Comparison of ENCODE assay signal across 8 cellular contexts in the genomic region with DNA sequence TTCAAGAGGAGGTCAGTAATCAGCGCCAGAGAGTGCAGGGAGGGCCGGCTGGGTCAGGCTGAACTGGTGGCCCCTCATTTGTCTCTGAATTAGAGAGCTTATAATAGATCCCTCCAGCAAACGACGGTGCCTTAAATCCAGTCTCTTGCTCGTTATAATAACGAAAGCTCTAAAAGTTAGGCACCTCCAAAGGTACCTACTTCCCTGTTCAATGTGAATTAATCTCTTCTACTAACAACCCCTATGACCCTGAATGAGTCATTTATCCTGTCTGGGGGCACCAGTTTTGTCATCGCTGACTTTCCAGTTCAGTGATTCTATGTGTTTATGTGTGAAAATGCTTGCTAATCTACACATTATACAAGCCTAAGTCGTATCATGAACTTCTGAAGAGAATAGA. TPM values are rescaled to one million over a fixed set of nuclear protein-coding genes. Genes with fewer than 3 reads are reported as not detected.
DNase-seq lines count a peak whose midpoint lies in the region; FAIRE-seq and TF ChIP-seq lines count a peak whose summit lies in the region.

No MANE protein-coding gene starts in this region.

- intact Hi-C loops in ovary (cut with DNase I): loop anchor here in 3 of 4 donors (5.0 to 10.0 kb wide), 5 partner anchors 75 to 325 kb away; partner anchors contain the start of gene SMIM15 (in 1 of the 3)

- no peak overlapping the region for H4K91ac ChIP-seq in H1 (replicated peaks; ENCODE audit: insufficient read length, low read length)

- H3K9ac ChIP-seq in H1 (replicated peaks in 1 of 4; ENCODE audit: extremely low read depth in 1 of 4, low read depth in 3 of 4, low read length in 3 of 4): no peak overlapping the region

- no peak overlapping the region for H3K4ac ChIP-seq in H1 (replicated peaks; ENCODE audit: insufficient read length, low read depth, low read length)

- no peak overlapping the region for H2AK5ac ChIP-seq in H1 (ENCODE audit: low read depth, low read length)

- H3K23me2 ChIP-seq in H1 (ENCODE audit: low read depth, low read length): peaks cover 13% of the 10 kb centered on the region; the same call in 1 of the 2 replicates

- TF ChIP-seq EP300 in H1 (IDR thresholded peaks at IDR 0.05; ENCODE audit: borderline replicate concordance in 1 of 2, low read depth in 2 of 2, low read length in 2 of 2): no peak
- TF ChIP-seq EP300 in ovary (IDR thresholded peaks at IDR 0.05): no peak

- H3K9me3 ChIP-seq in Peyer's patch (no peaks in the 10 kb centered on the region), H1 (ENCODE audit: insufficient read depth in 2 of 2, low read depth in 1 of 2, low read length in 1 of 2) (no peaks in the 10 kb centered on the region), ovary (no peaks in the 10 kb centered on the region), small intestine (ENCODE audit: control insufficient read depth, low read depth) (no peaks in the 10 kb centered on the region)

- H4K5ac ChIP-seq in H1 (ENCODE audit: insufficient read length, low read depth, low read length): no peak overlapping the region

- peaks cover 0 to 26% (median 6%) of the 10 kb centered on the region in 4 donors for H3K4me1 ChIP-seq in Peyer's patch
- peaks cover 3 to 16% (median 9%) of the 10 kb centered on the region in 4 experiments; a peak in 6 of 7 replicates for H3K4me1 ChIP-seq in H1 (replicated peaks in 1 of 4; ENCODE audit: control insufficient read depth in 3 of 4, insufficient read depth in 4 of 4, low read length in 3 of 4)
- no peaks in the 10 kb centered on the region for H3K4me1 ChIP-seq in ovary (ENCODE audit: insufficient read depth)
- peaks cover 0 to under 1% of the 10 kb centered on the region in 2 donors for H3K4me1 ChIP-seq in small intestine (ENCODE audit: control insufficient read depth in 2 of 2, insufficient read depth in 1 of 2, low read depth in 1 of 2, low read length in 1 of 2)

- TF ChIP-seq CTCF in Peyer's patch (IDR thresholded peaks at IDR 0.05) (no peak), H1 (IDR thresholded peaks at IDR 0.05; ENCODE audit: control extremely low read depth in 1 of 3, insufficient read depth in 1 of 3, low read depth in 1 of 3, low read length in 3 of 3) (no peak), ovary (IDR thresholded peaks at IDR 0.05) (no peak)

- no peak overlapping the region; the same call in 1 of the 2 replicates for H2BK12ac ChIP-seq in H1 (ENCODE audit: low read depth, low read length)

- peaks cover 0 to 9% of the 10 kb centered on the region in 2 experiments; a peak in 2 of 4 replicates for H3K79me2 ChIP-seq in H1 (ENCODE audit: control insufficient read depth in 1 of 2, insufficient read depth in 2 of 2, low read length in 2 of 2)

- H3K27me3 ChIP-seq in Peyer's patch: no peaks in the 10 kb centered on the region
- peaks cover 18 to 59% (median 38%) of the 10 kb centered on the region in 4 experiments for H3K27me3 ChIP-seq in H1 (replicated peaks in 1 of 4; ENCODE audit: control insufficient read depth in 3 of 4, extremely low read depth in 1 of 4, insufficient read depth in 3 of 4, low read length in 3 of 4)
- H3K27me3 ChIP-seq in ovary: no peaks in the 10 kb centered on the region
- no peaks in the 10 kb centered on the region for H3K27me3 ChIP-seq in small intestine (ENCODE audit: control insufficient read depth in 2 of 2, insufficient read depth in 2 of 2, low read length in 2 of 2)

- WGBS in H1 (ENCODE audit: extremely low coverage in 1 of 2, insufficient coverage in 1 of 2, insufficient read length in 1 of 2, insufficient replicate concordance in 2 of 2, low coverage in 1 of 2, low lambda C conversion rate in 2 of 2, missing lambda C conversion rate in 1 of 2), 2 experiments: 19% methylated on average over 7 of the region's 8 CpGs; no CpG with 5 or more reads in 1 of the 2 experiments
- 51 to 67% (median 58%) methylated on average over 8 of the region's 8 CpGs for WGBS in ovary, 3 donors
- 12 to 31% (median 30%) methylated on average over 8 of the region's 8 CpGs for WGBS in small intestine, 3 donors

- H2BK20ac ChIP-seq in H1 (ENCODE audit: low read length): no peak overlapping the region

- H3K23ac ChIP-seq in H1 (ENCODE audit: insufficient read length): no peak overlapping the region

- no peak overlapping the region for H3K56ac ChIP-seq in H1 (replicated peaks; ENCODE audit: insufficient read length, low read depth, low read length)

- POLR2A ChIA-PET in H1 (lab: Charles Lee; ENCODE audit: partially characterized antibody): interaction anchor here (0.6 to 2.4 kb wide), 4 partner anchors 8 to 603 kb away, joined by 3 to 20 read pairs (median 4); partner anchors contain the start of gene ELOVL7

- H3K14ac ChIP-seq in H1 (ENCODE audit: insufficient read length): no peak overlapping the region

- H3K4me3 ChIP-seq in Peyer's patch: peak overlapping the region in 2 of 4 donors; percentile 86 to 89
- H3K4me3 ChIP-seq in H1 (ENCODE audit: extremely low read depth in 1 of 4, insufficient read depth in 2 of 4, low read depth in 3 of 4, low read length in 4 of 4): peak overlapping the region; percentile 7 to 80 (median 78); a peak in 5 of 8 replicates
- H3K4me3 ChIP-seq in ovary: peak overlapping the region; percentile 63
- H3K4me3 ChIP-seq in small intestine (ENCODE audit: low read depth in 1 of 2, low read length in 2 of 2): no peak overlapping the region

- no peak overlapping the region for H2BK15ac ChIP-seq in H1 (ENCODE audit: low read length)

- H3K4me2 ChIP-seq in H1 (ENCODE audit: insufficient read depth in 1 of 2, low read depth in 2 of 2, low read length in 2 of 2): peak overlapping the region; percentile 69 to 97

- no peak for TF ChIP-seq POLR2A in GM12891 (IDR thresholded peaks at IDR 0.05; ENCODE audit: low read depth, low read length)
- no peak for TF ChIP-seq POLR2A in Peyer's patch (IDR thresholded peaks at IDR 0.05)
- no peak for TF ChIP-seq POLR2A in H1 (IDR thresholded peaks at IDR 0.05; ENCODE audit: control extremely low read depth in 1 of 2, low read depth in 2 of 2, low read length in 2 of 2)
- no peak for TF ChIP-seq POLR2A in ovary (IDR thresholded peaks at IDR 0.05)

- H3K27ac ChIP-seq in Peyer's patch (peak overlapping the region; percentile 94 to 99 (median 96)), H1 (ENCODE audit: low read depth, low read length) (no peak overlapping the region), ovary (peak overlapping the region in 1 of 2 donors; percentile 93), small intestine (ENCODE audit: low read depth in 1 of 2, low read length in 1 of 2) (peak overlapping the region in 1 of 2 donors; percentile 58)

- no peaks in the 10 kb centered on the region for H3K79me1 ChIP-seq in H1 (ENCODE audit: low read depth, low read length)

- peaks cover 15 to 23% of the 10 kb centered on the region in 2 experiments for H4K20me1 ChIP-seq in H1 (replicated peaks in 1 of 2; ENCODE audit: control insufficient read depth in 1 of 2, insufficient read depth in 2 of 2, low read length in 2 of 2)

- CTCF ChIA-PET in H1 (lab: Charles Lee; ENCODE audit: partially characterized antibody): interaction anchor here (1.0 to 2.5 kb wide), 4 partner anchors 9 to 294 kb away, joined by 3 to 9 read pairs (median 8); no protein-coding TSS in a partner anchor

- no peak for DNase-seq in GM12891 (ENCODE audit: insufficient read length, low spot score)
- no peak for DNase-seq in Peyer's patch
- no peak for DNase-seq in H1 (ENCODE audit: low read depth in 1 of 2, low spot score in 2 of 2)
- no peak for DNase-seq in ovary
- no peak for DNase-seq in NCI-H146 (lab: John Stamatoyannopoulos, UW)
- no peak for DNase-seq in NCI-H146 treated with DMSO at 0.1 percent for 48 hours (lab: John Stamatoyannopoulos, UW; ENCODE audit: unreplicated experiment)
- DNase-seq in activated effector memory CD4-positive, alpha-beta T cell treated with Interleukin-2 at 50 U/mL for 16 hours: no peak
- DNase-seq in small intestine: no peak

- FAIRE-seq in GM12891 (lab: Jason Lieb, UNC) (peak; percentile 69), H1 (lab: Jason Lieb, UNC) (no peak), small intestine (lab: Jason Lieb, UNC) (no peak)

- no peaks in the 10 kb centered on the region for H3K36me3 ChIP-seq in Peyer's patch
- H3K36me3 ChIP-seq in H1 (ENCODE audit: control insufficient read depth in 2 of 4, insufficient read depth in 4 of 4, low read length in 3 of 4): no peaks in the 10 kb centered on the region
- H3K36me3 ChIP-seq in ovary: no peaks in the 10 kb centered on the region
- H3K36me3 ChIP-seq in small intestine (ENCODE audit: control insufficient read depth in 2 of 2, insufficient read depth in 2 of 2, low read length in 2 of 2): no peaks in the 10 kb centered on the region

- no peak overlapping the region for H3K18ac ChIP-seq in H1 (ENCODE audit: extremely low read depth, low read length)

- H4K8ac ChIP-seq in H1 (ENCODE audit: extremely low read depth, insufficient read depth, low read length): no peak overlapping the region

- no peak overlapping the region for H2BK5ac ChIP-seq in H1 (ENCODE audit: low read depth, low read length)

- TF ChIP-seq RAD21 in H1 (IDR thresholded peaks at IDR 0.05 in 1 of 2, conservative IDR thresholded peaks at IDR 0.05 in 1 of 2; ENCODE audit: low read depth in 2 of 2, low read length in 2 of 2): no peak

- no peak overlapping the region for H2AFZ ChIP-seq in H1 (ENCODE audit: low read length)

- H2BK120ac ChIP-seq in H1 (replicated peaks; ENCODE audit: low read depth, low read length): no peak overlapping the region

TF ChIP-seq in GM12891, 5 proteins besides CTCF, POLR2A, EP300 and RAD21:
- no peak for TF ChIP-seq POLR2AphosphoS5 (IDR thresholded peaks at IDR 0.05; ENCODE audit: low read depth, low read length)
- peak; percentile 64 for TF ChIP-seq PAX5 (IDR thresholded peaks at IDR 0.05; ENCODE audit: insufficient read depth, low read length, severe bottlenecking)
- TF ChIP-seq SPI1 (IDR thresholded peaks at IDR 0.05; ENCODE audit: low read depth, low read length): no peak

TF ChIP-seq in H1, 55 proteins besides CTCF, POLR2A, EP300 and RAD21 (continues in another document):
- TF ChIP-seq CTBP2 (IDR thresholded peaks at IDR 0.05; ENCODE audit: borderline replicate concordance, insufficient read depth, insufficient read length, low read length): no peak
- no peak for TF ChIP-seq RNF2 (IDR thresholded peaks at IDR 0.05; ENCODE audit: borderline replicate concordance, low read depth, low read length, missing control alignments, poor library complexity, severe bottlenecking)

RNA-seq across cellular contexts. Expression of gene ZSWIM6, which starts 2.3 kb away (rescaled TPM):
- polyA plus RNA-seq in GM12891 (2012; ENCODE audit: low read depth, missing spikeins): 1.4 TPM
- total RNA-seq in Peyer's patch (10 to 100 TPM; 13.3 to 19.4 (median 16.0) TPM), ovary (10 to 100 TPM in 5 of 7 donors, 1 to 10 TPM in 2; 8.7 to 15.3 (median 13.4) TPM)
- total RNA-seq in H1 (2021; fragmentation: NEBNext Ultra II Directional; extraction: Animal tissue kit (Norgen Biotek cat#: 25700)): 11.4 and 12.4 TPM in 2 replicates
- polyA plus RNA-seq in H1 (2011; rRNA removed) (6.7 and 7.9 TPM in 2 replicates), ovary (10 to 100 TPM in 1 of 2 donors, 1 to 10 TPM in 1; 4.1 to 10.6 TPM), small intestine (1 to 10 TPM; 3.2 to 4.9 (median 3.5) TPM)
- 6.9 TPM for polyA plus RNA-seq in H1 (2011; cell fraction: cytosol; rRNA removed)
- 13.6 TPM for polyA plus RNA-seq in H1 (2011; cell fraction: nucleus; rRNA removed)
- polyA plus RNA-seq in H1 (2012, experiment 1 of 2): 6.3 to 8.9 TPM (median 7.9 TPM) in 4 replicates
- polyA plus RNA-seq in H1 (2012, experiment 2 of 2): 0.88 TPM
- 7.7 TPM for polyA plus RNA-seq in H1 (2013, experiment 1 of 2)
- polyA plus RNA-seq in H1 (2013, experiment 2 of 2): 7.1 TPM
- polyA minus RNA-seq in H1 (2011; rRNA and poly(A)+ RNA removed): 28.0 and 30.8 TPM in 2 replicates
- polyA minus RNA-seq in H1 (2011; cell fraction: cytosol; rRNA and poly(A)+ RNA removed): 11.1 TPM
- polyA minus RNA-seq in H1 (2011; cell fraction: nucleus; rRNA and poly(A)+ RNA removed): 17.0 TPM

Comparison
In these comparisons a context has a peak if more than half of its experiments do, and no peak if none do; other contexts are left out.
1. H3K4me3 ChIP-seq: peak in H1 (4 of 4) and ovary (single experiment); none in small intestine (0 of 2).